In genomic region chr5:61331407-61332368, GRCh38 we compare ENCODE assay signal across 8 cellular contexts. TPM values are rescaled to one million over a fixed set of nuclear protein-coding genes. Genes with fewer than 3 reads are reported as not detected.
DNase-seq lines count a peak whose midpoint lies in the region; ATAC-seq and FAIRE-seq lines count a peak whose summit lies in the region.

ZSWIM6 (plus strand) TSS chr5:61332258; CDS start chr5:61332273, 15 bp downstream.

- H3K4me3 ChIP-seq in NT2/D1 (ENCODE audit: insufficient read length, low read depth) (peak within 1 kb of the TSS; percentile 74), mesodermal cell (ENCODE audit: extremely low read depth, insufficient read depth, low read length, poor library complexity, severe bottlenecking) (peak within 1 kb of the TSS; percentile 93)

- H3K27ac ChIP-seq in mesodermal cell (ENCODE audit: low read depth, low read length, severe bottlenecking): peak within 1 kb of the TSS; percentile 94

- peak within 1 kb of the TSS; percentile 81 for H3K9ac ChIP-seq in NT2/D1 (ENCODE audit: insufficient read length, low read depth)

- peaks cover 46% of the 10 kb centered on the region for H3K27me3 ChIP-seq in NT2/D1 (ENCODE audit: insufficient read depth, insufficient read length)

- no peaks in the 10 kb centered on the region for H3K36me3 ChIP-seq in NT2/D1 (ENCODE audit: insufficient read depth, insufficient read length, low read length)
- peaks cover 9% of the 10 kb centered on the region for H3K36me3 ChIP-seq in mesodermal cell (ENCODE audit: control insufficient read depth, insufficient read depth, low read length)

- H3K4me1 ChIP-seq in NT2/D1 (ENCODE audit: insufficient read depth, insufficient read length): peaks cover 8% of the 10 kb centered on the region
- peaks cover 34% of the 10 kb centered on the region for H3K4me1 ChIP-seq in mesodermal cell (ENCODE audit: control insufficient read depth, insufficient read depth, low read length, poor library complexity, severe bottlenecking)

- FAIRE-seq in HTR-8/SVneo (lab: Jason Lieb, UNC): peak; percentile 77

- DNase-seq in COLO829 (ENCODE audit: low spot score) (peak; percentile 90), HTR-8/SVneo (ENCODE audit: insufficient read length, low spot score) (peak; percentile 89), NT2/D1 (ENCODE audit: low read depth, low spot score) (peak; percentile 91)
- DNase-seq in activated CD8-positive, alpha-beta memory T cell treated with anti-CD3 and anti-CD28 coated beads, Interleukin-2, amount 50 U/mL, for 4 hours: peak; percentile 100
- DNase-seq in stimulated activated CD8-positive, alpha-beta memory T cell treated with anti-CD3 and anti-CD28 coated beads, Interleukin-15, amount 100 ng/mL, for 24 hours (ENCODE audit: low read depth): peak; percentile 91

- H3K9me3 ChIP-seq in NT2/D1 (ENCODE audit: insufficient read depth, low read length): no peaks in the 10 kb centered on the region
- no peaks in the 10 kb centered on the region for H3K9me3 ChIP-seq in mesodermal cell (ENCODE audit: control insufficient read depth, low read length)

- WGBS in mesodermal cell (ENCODE audit: insufficient coverage in 2 of 2), 2 experiments: 0% methylated on average over 38 to 40 of the region's 94 CpGs

- ATAC-seq in GM21367 (IDR thresholded peaks at IDR 0.05; ENCODE audit: unreplicated experiment): peak; percentile 68

- in situ Hi-C loops in endometrial microvascular endothelial cells (cut with HindIII; ENCODE audit: inconsistent ontology term, low pct_unique_long_range_greater_than_20kb, low sequenced_read_pairs): no loop called here

RNA-seq across cellular contexts. Expression of gene ZSWIM6, which starts in this region (rescaled TPM):
- 11.7 TPM for total RNA-seq in endometrial microvascular endothelial cells (ENCODE audit: inconsistent ontology term)
- polyA plus RNA-seq in mesodermal cell (2013, experiment 1 of 2): 28.0 TPM
- 24.4 TPM for polyA plus RNA-seq in mesodermal cell (2013, experiment 2 of 2)

Comparison
In these comparisons a context has a peak if more than half of its experiments do, and no peak if none do; other contexts are left out.
1. Peak in every context shown above with its lines: DNase-seq, ATAC-seq, H3K4me3 ChIP-seq and H3K27ac ChIP-seq.